In genomic region chr6:27495386-27496135, GRCh38 we compare ENCODE assay signal across 9 cellular contexts. TPM values are rescaled to one million over a fixed set of nuclear protein-coding genes. Genes with fewer than 3 reads are reported as not detected.
A peak's percentile ranks its signal among the peaks of the same experiment; 100 is the strongest.
DNase-seq lines count a peak whose midpoint lies in the region; ATAC-seq and TF ChIP-seq lines count a peak whose summit lies in the region.
"Had no signal": no experiment of that assay in that cellular context is flagged by ENCODE, and none has a peak within 500 bp of the region (broad histone marks: within the 10 kb centered on the region; RNA-seq: fewer than 3 reads in every experiment).

No MANE protein-coding gene starts in this region.

- H3K9ac ChIP-seq in rectal smooth muscle tissue (ENCODE audit: low read length) = no peak overlapping the region

- no peaks in the 10 kb centered on the region for H3K36me3 ChIP-seq in rectal smooth muscle tissue (ENCODE audit: control insufficient read depth, insufficient read depth, low read length)
- H3K36me3 ChIP-seq: neutrophil had no signal

- H3K4me1 ChIP-seq in rectal smooth muscle tissue (ENCODE audit: control insufficient read depth, insufficient read depth, low read length) = no peaks in the 10 kb centered on the region

- TF ChIP-seq POLR2A in NB4 (IDR thresholded peaks at IDR 0.05; ENCODE audit: extremely low read depth, insufficient read length) = no peak

- H3K4me1 Mint-ChIP-seq in activated T-helper 2 cell treated with anti-CD3 and anti-CD28 coated beads, Interferon-gamma antibody, Interleukin-2, Interleukin-4, amounts not matched to agents 10 μg/mL and 5 μg/mL and 100 μg/mL, durations not matched to agents 14 hours and 24 hours and 36 hours (ENCODE audit: low read depth) = peaks cover 10% of the 10 kb centered on the region
- H3K4me1 Mint-ChIP-seq in glutamatergic neuron (ENCODE audit: low read depth, unreplicated experiment) = peaks cover 2% of the 10 kb centered on the region

- TF ChIP-seq CTCF in AG04450 (IDR thresholded peaks at IDR 0.05; ENCODE audit: low read depth, low read length) = peak; percentile 9; the same call in 1 of the 2 replicates
- peak; percentile 26 for TF ChIP-seq CTCF in NB4 (IDR thresholded peaks at IDR 0.05; ENCODE audit: low read depth, low read length)
- TF ChIP-seq CTCF in glutamatergic neuron (IDR thresholded peaks at IDR 0.05; ENCODE audit: partially characterized antibody, unreplicated experiment) = no peak

- H3K36me3 Mint-ChIP-seq in activated T-helper 2 cell treated with anti-CD3 and anti-CD28 coated beads, Interferon-gamma antibody, Interleukin-2, Interleukin-4, amounts not matched to agents 10 μg/mL and 5 μg/mL and 100 μg/mL, durations not matched to agents 14 hours and 24 hours and 36 hours (ENCODE audit: low read depth) = peaks cover 3% of the 10 kb centered on the region
- no peaks in the 10 kb centered on the region for H3K36me3 Mint-ChIP-seq in glutamatergic neuron (ENCODE audit: unreplicated experiment)

- peak overlapping the region; percentile 83 for H3K4me3 Mint-ChIP-seq in activated T-helper 2 cell treated with anti-CD3 and anti-CD28 coated beads, Interferon-gamma antibody, Interleukin-2, Interleukin-4, amounts not matched to agents 10 μg/mL and 5 μg/mL and 100 μg/mL, durations not matched to agents 14 hours and 24 hours and 36 hours (ENCODE audit: low read depth)
- H3K4me3 Mint-ChIP-seq in glutamatergic neuron (ENCODE audit: unreplicated experiment) = peak overlapping the region; percentile 90

- peaks cover 59% of the 10 kb centered on the region for H3K27me3 Mint-ChIP-seq in activated T-helper 2 cell treated with anti-CD3 and anti-CD28 coated beads, Interferon-gamma antibody, Interleukin-2, Interleukin-4, amounts not matched to agents 10 μg/mL and 5 μg/mL and 100 μg/mL, durations not matched to agents 14 hours and 24 hours and 36 hours (ENCODE audit: low read depth)
- peaks cover 3% of the 10 kb centered on the region for H3K27me3 Mint-ChIP-seq in glutamatergic neuron (ENCODE audit: unreplicated experiment)

- H3K27ac Mint-ChIP-seq in activated T-helper 2 cell treated with anti-CD3 and anti-CD28 coated beads, Interferon-gamma antibody, Interleukin-2, Interleukin-4, amounts not matched to agents 10 μg/mL and 5 μg/mL and 100 μg/mL, durations not matched to agents 14 hours and 24 hours and 36 hours = peak overlapping the region; percentile 36
- H3K27ac Mint-ChIP-seq in glutamatergic neuron (ENCODE audit: unreplicated experiment) = peak overlapping the region; percentile 15

- DNase-seq in AG04450 (ENCODE audit: low read depth, low spot score) = no peak
- DNase-seq in NB4 (ENCODE audit: low read depth) = peak; percentile 90
- DNase-seq in activated T-helper 2 cell treated with anti-CD3 and anti-CD28 coated beads, Interferon-gamma antibody, Interleukin-2, Interleukin-4, amounts not matched to agents 10 μg/mL and 5 μg/mL and 100 μg/mL, durations not matched to agents 14 hours and 24 hours and 36 hours (ENCODE audit: low spot score) = peak; percentile 49
- DNase-seq in glutamatergic neuron = peak; percentile 65
- no peak for DNase-seq in NCI-H187 (lab: John Stamatoyannopoulos, UW)

- intact Hi-C loops in activated T-helper 2 cell treated with anti-CD3 and anti-CD28 coated beads, Interferon-gamma antibody, Interleukin-2, Interleukin-4, amounts not matched to agents 10 μg/mL and 5 μg/mL and 100 μg/mL, durations not matched to agents 14 hours and 24 hours and 36 hours (cut with micrococcal nuclease) = loop anchor here (1.0 to 5.0 kb wide), 2 partner anchors 8 to 1097 kb away; no protein-coding TSS in a partner anchor

- H3K27me3 ChIP-seq in AG04450 (ENCODE audit: control insufficient read depth, insufficient read depth, low read length) (no peaks in the 10 kb centered on the region), rectal smooth muscle tissue (ENCODE audit: control insufficient read depth, insufficient read depth, low read length) (no peaks in the 10 kb centered on the region)

- H3K4me3 ChIP-seq in AG04450 (ENCODE audit: low read depth, low read length) (peak overlapping the region; percentile 79), NB4 (ENCODE audit: low read depth, low read length) (peak overlapping the region; percentile 79), rectal smooth muscle tissue (ENCODE audit: low read length) (peak overlapping the region; percentile 47)

- peak overlapping the region; percentile 72 for H3K27ac ChIP-seq in AG04450 (ENCODE audit: low read depth, low read length)
- no peak overlapping the region for H3K27ac ChIP-seq in rectal smooth muscle tissue (ENCODE audit: low read depth, low read length)
- H3K27ac ChIP-seq: neutrophil had no signal

- no peaks in the 10 kb centered on the region for H3K9me3 Mint-ChIP-seq in activated T-helper 2 cell treated with anti-CD3 and anti-CD28 coated beads, Interferon-gamma antibody, Interleukin-2, Interleukin-4, amounts not matched to agents 10 μg/mL and 5 μg/mL and 100 μg/mL, durations not matched to agents 14 hours and 24 hours and 36 hours
- peaks cover 3% of the 10 kb centered on the region for H3K9me3 Mint-ChIP-seq in glutamatergic neuron (ENCODE audit: unreplicated experiment)

- CTCF ChIA-PET in AG04450 (lab: Charles Lee) = interaction anchor here (1.0 to 2.9 kb wide), 2 partner anchors 257 to 400 kb away, joined by 3 to 13 read pairs; no protein-coding TSS in a partner anchor

- ATAC-seq in GM19397 (IDR thresholded peaks at IDR 0.05; ENCODE audit: unreplicated experiment) (peak; percentile 47), HG03135 (IDR thresholded peaks at IDR 0.05; ENCODE audit: unreplicated experiment) (no peak)

- H3K9me3 ChIP-seq in AG04450 (ENCODE audit: control insufficient read depth, insufficient read depth, low read length) = no peaks in the 10 kb centered on the region
- H3K9me3 ChIP-seq: neutrophil had no signal

- POLR2A ChIA-PET in AG04450 (lab: Yijun Ruan, JAX) = interaction anchor here (0.6 to 1.0 kb wide), 2 partner anchors 16 to 23 kb away, joined by 3 read pairs; partner anchors contain the start of gene ZNF184

RNA-seq across cellular contexts. Expression of gene ZNF184, which starts 22.7 kb away (rescaled TPM):
- 6.4 and 9.9 TPM in 2 replicates for polyA plus RNA-seq in AG04450 (2011; rRNA removed)
- polyA minus RNA-seq in AG04450 (2011; rRNA and poly(A)+ RNA removed) = 5.1 and 10.0 TPM in 2 replicates
- 8.4 and 9.2 TPM in 2 replicates for total RNA-seq in activated T-helper 2 cell treated with anti-CD3 and anti-CD28 coated beads, Interferon-gamma antibody, Interleukin-2, Interleukin-4, amounts not matched to agents 10 μg/mL and 5 μg/mL and 100 μg/mL, durations not matched to agents 14 hours and 24 hours and 36 hours
- 10.8 TPM for total RNA-seq in glutamatergic neuron (ENCODE audit: unreplicated experiment)

Comparison
In these comparisons a context has a peak if more than half of its experiments do, and no peak if none do; other contexts are left out.
1. DNase-seq: peak in NB4 (single experiment), activated T-helper 2 cell treated with anti-CD3 and anti-CD28 coated beads, Interferon-gamma antibody, Interleukin-2, Interleukin-4, amounts not matched to agents 10 μg/mL and 5 μg/mL and 100 μg/mL, durations not matched to agents 14 hours and 24 hours and 36 hours (single experiment) and glutamatergic neuron (single experiment); none in AG04450 (single experiment) and NCI-H187 (0 of 2).
2. Peak in every context shown above with its lines, with median percentiles within 50 percentile points of each other: H3K4me3 ChIP-seq.